In the genomic region with DNA sequence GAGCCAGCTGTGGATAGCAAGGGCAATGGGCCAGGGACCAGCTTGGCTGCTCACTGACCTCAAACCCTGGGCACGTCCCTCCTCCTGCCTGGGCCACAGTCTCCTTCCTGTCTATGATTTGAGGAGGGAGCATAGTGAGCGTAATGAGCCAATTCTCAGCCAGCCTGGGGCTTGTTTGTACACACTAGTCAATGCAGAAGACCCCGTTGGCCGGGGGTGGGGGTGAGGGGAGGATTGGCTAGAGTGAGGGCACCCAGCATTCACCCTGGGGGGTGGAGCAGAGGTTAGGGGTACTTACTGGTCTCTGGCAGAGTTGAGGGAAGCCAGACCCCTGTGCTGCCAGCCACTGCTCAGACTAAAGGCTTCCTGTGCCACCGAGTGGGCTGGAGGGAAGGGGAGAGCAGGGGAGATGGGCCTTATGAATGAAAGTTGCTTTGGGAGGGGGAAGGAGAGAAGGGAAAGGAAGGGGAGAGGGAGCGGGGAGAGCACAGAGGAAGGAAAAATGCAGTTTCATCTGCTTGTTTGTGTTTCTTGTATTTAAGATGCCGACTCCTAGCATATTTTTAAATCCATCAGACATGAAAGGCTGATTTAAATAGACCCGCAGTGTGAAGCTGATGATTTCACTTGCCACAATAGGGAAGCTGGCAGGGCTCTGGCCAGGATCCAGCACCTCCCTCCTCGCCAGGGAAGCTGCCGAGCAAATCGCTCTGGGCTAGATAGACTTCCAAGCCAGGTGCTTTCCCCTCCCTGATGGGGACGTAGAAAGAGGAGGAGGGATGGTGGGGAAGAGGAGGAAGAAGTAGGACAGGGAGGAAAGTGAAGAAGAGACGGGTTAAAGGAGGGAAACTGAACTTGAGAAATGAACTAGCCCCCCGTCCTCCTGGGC, we compare ENCODE assay signal across 8 cellular contexts.
DNase-seq lines count a peak whose midpoint lies in the region; ATAC-seq and TF ChIP-seq lines count a peak whose summit lies in the region.

No MANE protein-coding gene starts in this region.

- no peaks in the 10 kb centered on the region for H3K27me3 ChIP-seq in BLaER1

- peak; percentile 60 to 96 (median 91) for DNase-seq in NCI-H1417 (lab: John Stamatoyannopoulos, UW)
- DNase-seq in astrocyte of the spinal cord (ENCODE audit: low read depth, low spot score) = peak; percentile 14
- DNase-seq in left kidney (ENCODE audit: low read depth, low spot score) = peak; percentile 34
- DNase-seq in activated naive CD4-positive, alpha-beta T cell treated with anti-CD3 and anti-CD28 coated beads, Interleukin-2, amount 50 U/mL, for 16 hours = no peak

- peak overlapping the region; percentile 71 for H3K9ac ChIP-seq in BLaER1

- H3K4me3 ChIP-seq in BLaER1 (peak overlapping the region; percentile 28; the same call in 1 of the 2 replicates), astrocyte of the spinal cord (ENCODE audit: low read depth, low read length) (no peak overlapping the region)

- ATAC-seq in GM18511 (IDR thresholded peaks at IDR 0.05; ENCODE audit: unreplicated experiment) = no peak
- no peak for ATAC-seq in HG03342 (IDR thresholded peaks at IDR 0.05; ENCODE audit: unreplicated experiment)
- ATAC-seq in GM19035 (IDR thresholded peaks at IDR 0.05; ENCODE audit: unreplicated experiment) = no peak

- in situ Hi-C loops in astrocyte of the spinal cord (cut with HindIII; ENCODE audit: low sequenced_read_pairs) = no loop called here

- no peak for TF ChIP-seq CTCF in astrocyte of the spinal cord (IDR thresholded peaks at IDR 0.05; ENCODE audit: low read depth, low read length)

- H3K4me2 ChIP-seq in BLaER1 = peak overlapping the region; percentile 90

- no peaks in the 10 kb centered on the region for H4K20me1 ChIP-seq in BLaER1

- peaks cover 7% of the 10 kb centered on the region; the same call in 1 of the 2 replicates for H3K36me3 ChIP-seq in BLaER1

- peaks cover 62% of the 10 kb centered on the region for H3K4me1 ChIP-seq in BLaER1

- H3K27ac ChIP-seq in BLaER1 = peak overlapping the region; percentile 78

- peaks cover 12% of the 10 kb centered on the region for H3K9me3 ChIP-seq in BLaER1
